Comparison of ENCODE assay signal across 2 cellular contexts in the genomic region with DNA sequence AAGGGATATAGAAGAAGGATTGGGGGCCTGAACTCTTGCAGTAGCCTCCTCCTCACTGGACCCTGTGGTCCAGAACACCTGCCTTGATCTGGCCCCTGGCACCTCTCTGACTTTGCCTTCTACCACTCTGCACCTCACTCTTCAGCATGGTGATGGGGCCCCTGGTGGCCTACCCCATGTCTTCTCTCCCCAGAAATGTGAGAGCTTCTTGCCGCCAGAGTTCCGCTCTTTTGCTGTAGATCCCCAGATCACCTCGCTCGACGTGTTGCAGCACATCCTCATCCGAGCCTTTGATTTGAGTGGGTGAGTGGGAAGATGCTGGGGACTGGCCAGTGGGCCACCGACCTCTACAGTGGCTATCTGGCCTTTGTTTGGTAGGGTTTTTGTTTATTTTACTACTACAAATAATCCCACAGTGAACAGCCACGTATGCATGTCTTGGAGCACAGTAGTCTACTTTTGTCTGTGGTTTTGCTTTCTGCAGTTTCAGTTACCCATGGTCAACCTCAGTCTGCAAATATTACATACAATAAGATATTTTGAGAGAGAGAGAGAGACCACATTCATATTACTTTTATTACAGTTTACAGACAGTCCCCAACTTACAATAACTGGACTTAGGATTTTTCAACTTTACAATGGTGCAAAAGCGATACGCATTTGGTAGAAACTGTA.
TF ChIP-seq lines count a peak whose summit lies in the region.

No MANE protein-coding gene starts in this region.

TF ChIP-seq in A549, 52 proteins besides CTCF, POLR2A, EP300 and RAD21:
- TF ChIP-seq ZNF302 (CRISPR knock-in tag; IDR thresholded peaks at IDR 0.05) (no peak), EHMT2 (IDR thresholded peaks at IDR 0.05; ENCODE audit: low read depth) (no peak), RCOR1 (IDR thresholded peaks at IDR 0.05; ENCODE audit: low read depth, low read length) (no peak), HOXA7 (CRISPR knock-in tag; IDR thresholded peaks at IDR 0.05) (no peak)
- TF ChIP-seq, protein P1, sequence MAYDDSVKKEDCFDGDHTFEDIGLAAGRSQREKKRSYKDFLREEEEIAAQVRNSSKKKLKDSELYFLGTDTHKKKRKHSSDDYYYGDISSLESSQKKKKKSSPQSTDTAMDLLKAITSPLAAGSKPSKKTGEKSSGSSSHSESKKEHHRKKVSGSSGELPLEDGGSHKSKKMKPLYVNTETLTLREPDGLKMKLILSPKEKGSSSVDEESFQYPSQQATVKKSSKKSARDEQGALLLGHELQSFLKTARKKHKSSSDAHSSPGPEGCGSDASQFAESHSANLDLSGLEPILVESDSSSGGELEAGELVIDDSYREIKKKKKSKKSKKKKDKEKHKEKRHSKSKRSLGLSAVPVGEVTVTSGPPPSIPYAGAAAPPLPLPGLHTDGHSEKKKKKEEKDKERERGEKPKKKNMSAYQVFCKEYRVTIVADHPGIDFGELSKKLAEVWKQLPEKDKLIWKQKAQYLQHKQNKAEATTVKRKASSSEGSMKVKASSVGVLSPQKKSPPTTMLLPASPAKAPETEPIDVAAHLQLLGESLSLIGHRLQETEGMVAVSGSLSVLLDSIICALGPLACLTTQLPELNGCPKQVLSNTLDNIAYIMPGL (CRISPR knock-in tag; IDR thresholded peaks at IDR 0.05; ENCODE audit: borderline replicate concordance): no peak
- TF ChIP-seq, protein P2, sequence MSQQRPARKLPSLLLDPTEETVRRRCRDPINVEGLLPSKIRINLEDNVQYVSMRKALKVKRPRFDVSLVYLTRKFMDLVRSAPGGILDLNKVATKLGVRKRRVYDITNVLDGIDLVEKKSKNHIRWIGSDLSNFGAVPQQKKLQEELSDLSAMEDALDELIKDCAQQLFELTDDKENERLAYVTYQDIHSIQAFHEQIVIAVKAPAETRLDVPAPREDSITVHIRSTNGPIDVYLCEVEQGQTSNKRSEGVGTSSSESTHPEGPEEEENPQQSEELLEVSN (IDR thresholded peaks at IDR 0.05; ENCODE audit: borderline replicate concordance, low read depth): no peak
- TF ChIP-seq, protein P3, sequence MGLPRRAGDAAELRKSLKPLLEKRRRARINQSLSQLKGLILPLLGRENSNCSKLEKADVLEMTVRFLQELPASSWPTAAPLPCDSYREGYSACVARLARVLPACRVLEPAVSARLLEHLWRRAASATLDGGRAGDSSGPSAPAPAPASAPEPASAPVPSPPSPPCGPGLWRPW (IDR thresholded peaks at IDR 0.05): no peak
- TF ChIP-seq, protein P4, sequence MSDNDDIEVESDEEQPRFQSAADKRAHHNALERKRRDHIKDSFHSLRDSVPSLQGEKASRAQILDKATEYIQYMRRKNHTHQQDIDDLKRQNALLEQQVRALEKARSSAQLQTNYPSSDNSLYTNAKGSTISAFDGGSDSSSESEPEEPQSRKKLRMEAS (IDR thresholded peaks at IDR 0.05): no peak
- TF ChIP-seq, protein P5, sequence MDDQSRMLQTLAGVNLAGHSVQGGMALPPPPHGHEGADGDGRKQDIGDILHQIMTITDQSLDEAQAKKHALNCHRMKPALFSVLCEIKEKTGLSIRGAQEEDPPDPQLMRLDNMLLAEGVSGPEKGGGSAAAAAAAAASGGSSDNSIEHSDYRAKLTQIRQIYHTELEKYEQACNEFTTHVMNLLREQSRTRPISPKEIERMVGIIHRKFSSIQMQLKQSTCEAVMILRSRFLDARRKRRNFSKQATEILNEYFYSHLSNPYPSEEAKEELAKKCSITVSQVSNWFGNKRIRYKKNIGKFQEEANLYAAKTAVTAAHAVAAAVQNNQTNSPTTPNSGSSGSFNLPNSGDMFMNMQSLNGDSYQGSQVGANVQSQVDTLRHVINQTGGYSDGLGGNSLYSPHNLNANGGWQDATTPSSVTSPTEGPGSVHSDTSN (IDR thresholded peaks at IDR 0.05): no peak

TF ChIP-seq in endothelial cell of umbilical vein, 7 proteins besides CTCF, POLR2A, EP300 and RAD21:
- no peak for TF ChIP-seq FOS (IDR thresholded peaks at IDR 0.05; ENCODE audit: borderline replicate concordance, insufficient read depth, low read length)
- no peak for TF ChIP-seq GATA2 (IDR thresholded peaks at IDR 0.05; ENCODE audit: insufficient read depth, insufficient read length, low read depth, low read length)
- no peak for TF ChIP-seq POLR2AphosphoS5 (IDR thresholded peaks at IDR 0.05; ENCODE audit: insufficient read depth, low read depth, low read length)
- no peak for TF ChIP-seq EZH2 (IDR thresholded peaks at IDR 0.05; ENCODE audit: borderline replicate concordance, low read depth, low read length, severe bottlenecking)
- TF ChIP-seq, protein P4 (IDR thresholded peaks at IDR 0.05; ENCODE audit: insufficient read depth, insufficient read length): no peak
- no peak for TF ChIP-seq MYC (IDR thresholded peaks at IDR 0.05; ENCODE audit: low read depth, low read length)
- no peak for TF ChIP-seq JUN (IDR thresholded peaks at IDR 0.05; ENCODE audit: borderline replicate concordance, insufficient read depth, insufficient read length, low read depth)
